13 cellular contexts compared by ENCODE assay signal in the genomic region with DNA sequence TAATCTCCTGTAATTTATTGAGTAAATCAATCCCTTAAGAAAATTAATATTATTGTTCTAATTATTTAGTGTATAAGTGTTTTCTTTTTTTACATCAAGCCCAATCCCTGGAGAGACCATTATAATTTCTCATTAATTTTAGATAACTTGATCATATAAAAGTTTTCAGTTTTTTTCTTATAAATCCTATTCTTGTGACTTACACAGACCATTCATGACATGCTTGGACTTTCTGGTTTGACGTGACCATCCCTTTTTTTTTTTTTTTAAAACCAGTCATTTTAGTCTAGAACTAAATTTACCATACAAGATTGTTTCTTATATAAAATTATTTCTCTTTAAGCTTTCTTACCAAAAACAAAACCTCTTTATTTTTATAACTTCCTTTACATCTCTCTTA. TPM values are rescaled to one million over a fixed set of nuclear protein-coding genes. Genes with fewer than 3 reads are reported as not detected.
DNase-seq lines count a peak whose midpoint lies in the region; ATAC-seq, FAIRE-seq and TF ChIP-seq lines count a peak whose summit lies in the region.
"Had no signal": no experiment of that assay in that cellular context is flagged by ENCODE, and none has a peak within 500 bp of the region (broad histone marks: within the 10 kb centered on the region; RNA-seq: fewer than 3 reads in every experiment).

No MANE protein-coding gene starts in this region.

- H3K27ac Mint-ChIP-seq in endodermal cell, result no peak overlapping the region
- H3K27ac Mint-ChIP-seq in activated T-helper 2 cell treated with anti-CD3 and anti-CD28 coated beads, Interferon-gamma antibody, Interleukin-2, Interleukin-4, amounts not matched to agents 10 μg/mL and 5 μg/mL and 100 μg/mL, durations not matched to agents 14 hours and 24 hours and 36 hours, result no peak overlapping the region
- H3K27ac Mint-ChIP-seq: activated naive CD4-positive, alpha-beta T cell treated with anti-CD3 and anti-CD28 coated beads, Interleukin-2, amount 50 U/mL, for 72 hours had no signal

- POLR2A ChIA-PET in HepG2 (lab: Yijun Ruan, JAX), result no interaction called here

- H3K9me3 ChIP-seq in HepG2 (ENCODE audit: low read length) (peaks cover 26% of the 10 kb centered on the region), right lobe of liver (peaks cover 0 to 3% (median 0%) of the 10 kb centered on the region in 4 donors), NT2/D1 (ENCODE audit: insufficient read depth, low read length) (peaks cover 45% of the 10 kb centered on the region), endodermal cell (ENCODE audit: control insufficient read depth, low read length) (peaks cover 60% of the 10 kb centered on the region), osteoblast (ENCODE audit: low read depth, low read length) (no peaks in the 10 kb centered on the region)

- TF ChIP-seq EP300 in HepG2 (IDR thresholded peaks at IDR 0.05; ENCODE audit: low read depth in 2 of 2, low read length in 2 of 2), result no peak
- no peak for TF ChIP-seq EP300 in HepG2 (CRISPR knock-in tag; IDR thresholded peaks at IDR 0.05; ENCODE audit: borderline replicate concordance)

- H3K4me2 ChIP-seq in HepG2 (ENCODE audit: low read depth, low read length) (no peak overlapping the region), osteoblast (ENCODE audit: insufficient read depth, low read length) (no peak overlapping the region)

- TF ChIP-seq POLR2A in HepG2 (IDR thresholded peaks at IDR 0.05; ENCODE audit: insufficient read depth in 1 of 2, low read depth in 2 of 2, low read length in 2 of 2), result no peak
- no peak for TF ChIP-seq POLR2A in right lobe of liver (IDR thresholded peaks at IDR 0.05)

- DNase-seq in HepG2 (ENCODE audit: low spot score) (no peak), right lobe of liver (no peak), NT2/D1 (ENCODE audit: low read depth, low spot score) (peak; percentile 27), endodermal cell (no peak), amygdala (lab: John Stamatoyannopoulos, UW) (no peak), osteoblast (ENCODE audit: insufficient read length, low spot score, missing footprints) (no peak)
- no peak for DNase-seq in activated T-helper 2 cell treated with anti-CD3 and anti-CD28 coated beads, Interferon-gamma antibody, Interleukin-2, Interleukin-4, amounts not matched to agents 10 μg/mL and 5 μg/mL and 100 μg/mL, durations not matched to agents 14 hours and 24 hours and 36 hours (ENCODE audit: low spot score)
- DNase-seq: activated CD4-positive, alpha-beta T cell treated with anti-CD3 and anti-CD28 coated beads, Interleukin-2, amount 50 U/mL, for 4 hours; mucosa of descending colon had no signal

- H4K20me1 ChIP-seq in HepG2 (ENCODE audit: insufficient read depth, low read length), result no peaks in the 10 kb centered on the region
- no peaks in the 10 kb centered on the region for H4K20me1 ChIP-seq in osteoblast (ENCODE audit: insufficient read depth, low read length)

- H3K4me1 ChIP-seq in HepG2 (ENCODE audit: insufficient read depth, low read length) (peaks cover 13% of the 10 kb centered on the region), right lobe of liver (no peaks in the 10 kb centered on the region), NT2/D1 (ENCODE audit: insufficient read depth, insufficient read length) (no peaks in the 10 kb centered on the region), endodermal cell (ENCODE audit: control insufficient read depth, insufficient read depth, low read length) (no peaks in the 10 kb centered on the region), osteoblast (ENCODE audit: insufficient read depth, low read length) (no peaks in the 10 kb centered on the region)
- H3K4me1 ChIP-seq: right atrium auricular region, SJSA1 had no signal

- H3K36me3 ChIP-seq in HepG2 (replicated peaks in 1 of 2; ENCODE audit: control insufficient read depth in 1 of 2, insufficient read depth in 2 of 2, low read length in 2 of 2) (no peaks in the 10 kb centered on the region), right lobe of liver (no peaks in the 10 kb centered on the region), NT2/D1 (ENCODE audit: insufficient read depth, insufficient read length, low read length) (no peaks in the 10 kb centered on the region), endodermal cell (ENCODE audit: control insufficient read depth, insufficient read depth, low read length) (no peaks in the 10 kb centered on the region), osteoblast (ENCODE audit: insufficient read depth, low read length) (no peaks in the 10 kb centered on the region)
- H3K36me3 ChIP-seq: right atrium auricular region, SJSA1 had no signal

- in situ Hi-C loops in HepG2 (cut with HindIII; ENCODE audit: extremely low pct_ligation_motif_present, low pct_unique_long_range_greater_than_20kb), result no loop called here

- WGBS in HepG2 (ENCODE audit: low lambda C conversion rate), result 2% methylated on average over 1 of the region's 1 CpG
- 0% methylated on average over 1 of the region's 1 CpG for WGBS in right lobe of liver (ENCODE audit: insufficient coverage, low coverage, low lambda C conversion rate, missing lambda C conversion rate)
- 20% methylated on average over 1 of the region's 1 CpG; no CpG with 5 or more reads in 1 of the 2 experiments for WGBS in endodermal cell (ENCODE audit: insufficient coverage in 1 of 2, insufficient read length in 1 of 2), 2 experiments

- TF ChIP-seq CTCF in HepG2 (CRISPR knock-in tag; IDR thresholded peaks at IDR 0.05), result no peak
- no peak for TF ChIP-seq CTCF in right lobe of liver (IDR thresholded peaks at IDR 0.05)
- TF ChIP-seq CTCF in endodermal cell (conservative IDR thresholded peaks at IDR 0.05), result no peak
- TF ChIP-seq CTCF in osteoblast (IDR thresholded peaks at IDR 0.05; ENCODE audit: extremely low read depth, low read depth, low read length), result no peak

- H3K4me3 ChIP-seq in HepG2 (replicated peaks in 1 of 3; ENCODE audit: insufficient read depth in 1 of 3, low read depth in 2 of 3, low read length in 3 of 3) (no peak overlapping the region), right lobe of liver (no peak overlapping the region), NT2/D1 (ENCODE audit: insufficient read length, low read depth) (no peak overlapping the region), endodermal cell (ENCODE audit: low read length) (peak overlapping the region; percentile 14), osteoblast (ENCODE audit: insufficient read depth, low read length) (no peak overlapping the region)
- H3K4me3 ChIP-seq: mucosa of descending colon, right atrium auricular region, SJSA1 had no signal

- FAIRE-seq in HepG2 (lab: Jason Lieb, UNC), result no peak

- intact Hi-C loops in HepG2 (cut with micrococcal nuclease; ENCODE audit: unreplicated experiment), result no loop called here
- intact Hi-C loops in right lobe of liver (cut with DNase I), result no loop called here
- intact Hi-C loops in activated T-helper 2 cell treated with anti-CD3 and anti-CD28 coated beads, Interferon-gamma antibody, Interleukin-2, Interleukin-4, amounts not matched to agents 10 μg/mL and 5 μg/mL and 100 μg/mL, durations not matched to agents 14 hours and 24 hours and 36 hours (cut with micrococcal nuclease), result no loop called here

- H3K27ac ChIP-seq in HepG2 (ENCODE audit: extremely low read length, insufficient read depth, low read length) (no peak overlapping the region), right lobe of liver (no peak overlapping the region), endodermal cell (ENCODE audit: low read depth, low read length) (no peak overlapping the region), osteoblast (ENCODE audit: low read depth, low read length) (no peak overlapping the region)
- H3K27ac ChIP-seq: right atrium auricular region, SJSA1 had no signal

- H2AFZ ChIP-seq in HepG2 (ENCODE audit: low read length), result no peak overlapping the region
- H2AFZ ChIP-seq in osteoblast (ENCODE audit: low read length), result no peak overlapping the region

- no peak for ATAC-seq in HepG2
- ATAC-seq in right lobe of liver, result no peak
- no peak for ATAC-seq in GM19397 (IDR thresholded peaks at IDR 0.05; ENCODE audit: unreplicated experiment)
- ATAC-seq: activated naive CD4-positive, alpha-beta T cell treated with anti-CD3 and anti-CD28 coated beads, Interleukin-2, amount 50 U/mL, for 72 hours; mucosa of descending colon had no signal

- no peaks in the 10 kb centered on the region for H3K27me3 Mint-ChIP-seq in endodermal cell (ENCODE audit: insufficient read depth)
- no peaks in the 10 kb centered on the region for H3K27me3 Mint-ChIP-seq in activated T-helper 2 cell treated with anti-CD3 and anti-CD28 coated beads, Interferon-gamma antibody, Interleukin-2, Interleukin-4, amounts not matched to agents 10 μg/mL and 5 μg/mL and 100 μg/mL, durations not matched to agents 14 hours and 24 hours and 36 hours (ENCODE audit: low read depth)

- H3K9ac ChIP-seq in HepG2 (ENCODE audit: insufficient read depth, low read depth, low read length) (no peak overlapping the region), NT2/D1 (ENCODE audit: insufficient read length, low read depth) (no peak overlapping the region), endodermal cell (ENCODE audit: extremely low read depth, low read length, poor library complexity, severe bottlenecking) (no peak overlapping the region)

- H3K9me3 Mint-ChIP-seq in endodermal cell, result peaks cover 73% of the 10 kb centered on the region
- H3K9me3 Mint-ChIP-seq in activated T-helper 2 cell treated with anti-CD3 and anti-CD28 coated beads, Interferon-gamma antibody, Interleukin-2, Interleukin-4, amounts not matched to agents 10 μg/mL and 5 μg/mL and 100 μg/mL, durations not matched to agents 14 hours and 24 hours and 36 hours, result peaks cover 24% of the 10 kb centered on the region

- H3K36me3 Mint-ChIP-seq in endodermal cell (ENCODE audit: low read depth), result peaks cover 5% of the 10 kb centered on the region
- peaks cover 14% of the 10 kb centered on the region for H3K36me3 Mint-ChIP-seq in activated T-helper 2 cell treated with anti-CD3 and anti-CD28 coated beads, Interferon-gamma antibody, Interleukin-2, Interleukin-4, amounts not matched to agents 10 μg/mL and 5 μg/mL and 100 μg/mL, durations not matched to agents 14 hours and 24 hours and 36 hours (ENCODE audit: low read depth)

- no peaks in the 10 kb centered on the region for H3K27me3 ChIP-seq in HepG2 (ENCODE audit: control insufficient read depth in 1 of 2, insufficient read depth in 2 of 2, low read length in 2 of 2)
- H3K27me3 ChIP-seq in right lobe of liver, result no peaks in the 10 kb centered on the region
- no peaks in the 10 kb centered on the region for H3K27me3 ChIP-seq in NT2/D1 (ENCODE audit: insufficient read depth, insufficient read length)
- no peaks in the 10 kb centered on the region for H3K27me3 ChIP-seq in endodermal cell (ENCODE audit: control insufficient read depth, insufficient read depth, low read length, poor library complexity, severe bottlenecking)
- H3K27me3 ChIP-seq in osteoblast (ENCODE audit: insufficient read depth, low read length), result no peaks in the 10 kb centered on the region
- H3K27me3 ChIP-seq: right atrium auricular region, SJSA1 had no signal

- H3K79me2 ChIP-seq in HepG2 (ENCODE audit: insufficient read depth, low read length), result no peaks in the 10 kb centered on the region
- no peaks in the 10 kb centered on the region for H3K79me2 ChIP-seq in osteoblast (ENCODE audit: insufficient read depth, low read length)

- H3K4me1 Mint-ChIP-seq in endodermal cell, result no peaks in the 10 kb centered on the region
- peaks cover 7% of the 10 kb centered on the region for H3K4me1 Mint-ChIP-seq in activated T-helper 2 cell treated with anti-CD3 and anti-CD28 coated beads, Interferon-gamma antibody, Interleukin-2, Interleukin-4, amounts not matched to agents 10 μg/mL and 5 μg/mL and 100 μg/mL, durations not matched to agents 14 hours and 24 hours and 36 hours (ENCODE audit: low read depth)

- no peak overlapping the region for H3K4me3 Mint-ChIP-seq in endodermal cell
- no peak overlapping the region for H3K4me3 Mint-ChIP-seq in activated T-helper 2 cell treated with anti-CD3 and anti-CD28 coated beads, Interferon-gamma antibody, Interleukin-2, Interleukin-4, amounts not matched to agents 10 μg/mL and 5 μg/mL and 100 μg/mL, durations not matched to agents 14 hours and 24 hours and 36 hours (ENCODE audit: low read depth)

- no TSS peak for BruUV-seq in HepG2 (replicated peaks; lab: Mats Ljungman, UMichigan)

- CTCF ChIA-PET in HepG2 (lab: Yijun Ruan, JAX; ENCODE audit: low intra/inter-chr PET ratio, low total read pairs), result no interaction called here

- TF ChIP-seq RAD21 in HepG2 (CRISPR knock-in tag; IDR thresholded peaks at IDR 0.05), result no peak

RNA-seq across cellular contexts. Expression of gene MTRF1, which starts 5.4 kb away (rescaled TPM):
- total RNA-seq in HepG2 (2016; rRNA removed; fragmentation: Illumina TruSeq; extraction: Trizol) (24.0 and 27.2 TPM in 2 replicates), right lobe of liver (10 to 100 TPM in 1 of 6 experiments, 1 to 10 TPM in 5; 6.0 to 10.5 (median 7.4) TPM), endodermal cell (10 to 100 TPM; 15.0 to 15.4 TPM), osteoblast (6.9 and 13.0 TPM in 2 replicates)
- 65.9 and 67.0 TPM in 2 replicates for total RNA-seq in HepG2 (2016; cell fraction: cytosol; rRNA removed; fragmentation: Illumina TruSeq; extraction: Trizol; ENCODE audit: low read depth)
- total RNA-seq in HepG2 (2016; cell fraction: insoluble cytoplasmic fraction; rRNA removed; fragmentation: Illumina TruSeq; extraction: Trizol), result 20.8 and 25.3 TPM in 2 replicates
- 32.7 and 35.9 TPM in 2 replicates for total RNA-seq in HepG2 (2016; cell fraction: membrane; rRNA removed; fragmentation: Illumina TruSeq; extraction: Trizol)
- total RNA-seq in HepG2 (2016; cell fraction: nucleus; rRNA removed; fragmentation: Illumina TruSeq; extraction: Trizol), result 26.3 and 27.0 TPM in 2 replicates
- 21.3 and 21.6 TPM in 2 replicates for polyA plus RNA-seq in HepG2 (2011; rRNA removed)
- polyA plus RNA-seq in HepG2 (2011; cell fraction: cytosol; rRNA removed), result 6.3 and 8.4 TPM in 2 replicates
- polyA plus RNA-seq in HepG2 (2011; cell fraction: nucleus; rRNA removed), result 33.1 and 41.3 TPM in 2 replicates
- polyA plus RNA-seq in HepG2 (2012), result 14.6 and 19.6 TPM in 2 replicates
- polyA plus RNA-seq in HepG2 (2016; cell fraction: cytosol; fragmentation: Illumina TruSeq; extraction: Trizol; ENCODE audit: low read depth), result 3.1 and 4.1 TPM in 2 replicates
- 17.9 and 21.1 TPM in 2 replicates for polyA plus RNA-seq in HepG2 (2016; cell fraction: insoluble cytoplasmic fraction; fragmentation: Illumina TruSeq; extraction: Trizol; ENCODE audit: low read depth)
- polyA plus RNA-seq in HepG2 (2016; cell fraction: membrane; fragmentation: Illumina TruSeq; extraction: Trizol; ENCODE audit: low read depth), result 6.1 and 6.9 TPM in 2 replicates
- polyA plus RNA-seq in HepG2 (2016; cell fraction: nucleus; fragmentation: Illumina TruSeq; extraction: Trizol; ENCODE audit: insufficient read depth, low read depth), result 60.6 and 67.9 TPM in 2 replicates
- 9.1 and 12.0 TPM in 2 replicates for polyA minus RNA-seq in HepG2 (2011; rRNA and poly(A)+ RNA removed; ENCODE audit: low replicate concordance)
- polyA minus RNA-seq in HepG2 (2011; cell fraction: cytosol; rRNA and poly(A)+ RNA removed), result 10.0 and 14.5 TPM in 2 replicates
- 39.0 and 40.4 TPM in 2 replicates for polyA minus RNA-seq in HepG2 (2011; cell fraction: nucleus; rRNA and poly(A)+ RNA removed)
- 16.0 TPM for polyA plus RNA-seq in endodermal cell (2013, experiment 1 of 2)
- polyA plus RNA-seq in endodermal cell (2013, experiment 2 of 2), result 15.9 TPM
- total RNA-seq in activated T-helper 2 cell treated with anti-CD3 and anti-CD28 coated beads, Interferon-gamma antibody, Interleukin-2, Interleukin-4, amounts not matched to agents 10 μg/mL and 5 μg/mL and 100 μg/mL, durations not matched to agents 14 hours and 24 hours and 36 hours, result 18.7 and 19.9 TPM in 2 replicates

RNA-seq across cellular contexts. Expression of gene NAA16, which starts 42.3 kb away (rescaled TPM):
- total RNA-seq in HepG2 (2016; rRNA removed; fragmentation: Illumina TruSeq; extraction: Trizol) (9.0 and 15.1 TPM in 2 replicates), right lobe of liver (1 to 10 TPM; 5.0 to 9.9 (median 7.6) TPM), endodermal cell (10 to 100 TPM; 29.3 to 30.9 TPM), osteoblast (8.3 and 10.6 TPM in 2 replicates)
- total RNA-seq in HepG2 (2016; cell fraction: cytosol; rRNA removed; fragmentation: Illumina TruSeq; extraction: Trizol; ENCODE audit: low read depth), result 17.0 and 21.0 TPM in 2 replicates
- total RNA-seq in HepG2 (2016; cell fraction: insoluble cytoplasmic fraction; rRNA removed; fragmentation: Illumina TruSeq; extraction: Trizol), result 9.7 and 14.9 TPM in 2 replicates
- total RNA-seq in HepG2 (2016; cell fraction: membrane; rRNA removed; fragmentation: Illumina TruSeq; extraction: Trizol), result 8.3 and 10.4 TPM in 2 replicates
- 35.8 and 41.5 TPM in 2 replicates for total RNA-seq in HepG2 (2016; cell fraction: nucleus; rRNA removed; fragmentation: Illumina TruSeq; extraction: Trizol)
- polyA plus RNA-seq in HepG2 (2011; rRNA removed), result 7.4 and 9.2 TPM in 2 replicates
- 1.7 and 2.8 TPM in 2 replicates for polyA plus RNA-seq in HepG2 (2011; cell fraction: cytosol; rRNA removed)
- 14.8 and 14.9 TPM in 2 replicates for polyA plus RNA-seq in HepG2 (2011; cell fraction: nucleus; rRNA removed)
- polyA plus RNA-seq in HepG2 (2012), result 8.2 and 11.9 TPM in 2 replicates
- polyA plus RNA-seq in HepG2 (2016; cell fraction: cytosol; fragmentation: Illumina TruSeq; extraction: Trizol; ENCODE audit: low read depth), result 0.86 and 1.3 TPM in 2 replicates
- 11.0 and 11.2 TPM in 2 replicates for polyA plus RNA-seq in HepG2 (2016; cell fraction: insoluble cytoplasmic fraction; fragmentation: Illumina TruSeq; extraction: Trizol; ENCODE audit: low read depth)
- polyA plus RNA-seq in HepG2 (2016; cell fraction: membrane; fragmentation: Illumina TruSeq; extraction: Trizol; ENCODE audit: low read depth), result 2.6 and 2.9 TPM in 2 replicates
- polyA plus RNA-seq in HepG2 (2016; cell fraction: nucleus; fragmentation: Illumina TruSeq; extraction: Trizol; ENCODE audit: insufficient read depth, low read depth), result 84.9 and 85.2 TPM in 2 replicates
- 3.2 and 4.4 TPM in 2 replicates for polyA minus RNA-seq in HepG2 (2011; rRNA and poly(A)+ RNA removed; ENCODE audit: low replicate concordance)
- 3.8 and 5.1 TPM in 2 replicates for polyA minus RNA-seq in HepG2 (2011; cell fraction: cytosol; rRNA and poly(A)+ RNA removed)
- polyA minus RNA-seq in HepG2 (2011; cell fraction: nucleus; rRNA and poly(A)+ RNA removed), result 39.9 and 44.6 TPM in 2 replicates
- polyA plus RNA-seq in endodermal cell (2013, experiment 1 of 2), result 31.6 TPM
- polyA plus RNA-seq in endodermal cell (2013, experiment 2 of 2), result 30.3 TPM
- 27.9 and 28.5 TPM in 2 replicates for total RNA-seq in activated T-helper 2 cell treated with anti-CD3 and anti-CD28 coated beads, Interferon-gamma antibody, Interleukin-2, Interleukin-4, amounts not matched to agents 10 μg/mL and 5 μg/mL and 100 μg/mL, durations not matched to agents 14 hours and 24 hours and 36 hours
